9 cellular contexts compared by ENCODE assay signal in genomic region chr15:88656760-88657221, GRCh38. TPM values are rescaled to one million over a fixed set of nuclear protein-coding genes. Genes with fewer than 3 reads are reported as not detected.
DNase-seq lines count a peak whose midpoint lies in the region; ATAC-seq and TF ChIP-seq lines count a peak whose summit lies in the region.
"Had no signal": no experiment of that assay in that cellular context is flagged by ENCODE, and none has a peak within 500 bp of the region (broad histone marks: within the 10 kb centered on the region; RNA-seq: fewer than 3 reads in every experiment).

No MANE protein-coding gene starts in this region.

- TF ChIP-seq RAD21 in SK-N-SH (IDR thresholded peaks at IDR 0.05; ENCODE audit: low read length), result no peak

- POLR2A ChIA-PET in SK-N-SH (lab: Yijun Ruan, JAX), result no interaction called here

- TF ChIP-seq CTCF in SK-N-SH (IDR thresholded peaks at IDR 0.05), result no peak

- TF ChIP-seq EP300 in SK-N-SH (IDR thresholded peaks at IDR 0.05; ENCODE audit: borderline replicate concordance in 1 of 2, low read depth in 1 of 2, low read length in 1 of 2), result no peak

- no peak overlapping the region for H2AFZ ChIP-seq in SK-N-SH (ENCODE audit: low read depth)

- 64% methylated on average over 8 of the region's 10 CpGs for WGBS in SK-N-SH (ENCODE audit: low lambda C conversion rate)

- H3K9me2 ChIP-seq in SK-N-SH, result no peaks in the 10 kb centered on the region

- CTCF ChIA-PET in SK-N-SH (lab: Yijun Ruan, JAX), result interaction anchor here (0.6 to 4.9 kb wide), 38 partner anchors 9 to 521 kb away, joined by 3 to 50 read pairs (median 5); partner anchors contain the start of genes MRPL46 and MRPS11

- no peaks in the 10 kb centered on the region for H3K9me3 ChIP-seq in SK-N-SH

- no peak overlapping the region for H3K4me3 ChIP-seq in SK-N-SH (ENCODE audit: low read depth in 2 of 2, low read length in 1 of 2)
- H3K4me3 ChIP-seq: cardiac muscle cell had no signal

- ATAC-seq in GM18499 (IDR thresholded peaks at IDR 0.05; ENCODE audit: insufficient read depth, unreplicated experiment), result peak; percentile 88
- peak; percentile 88 for ATAC-seq in GM19467 (IDR thresholded peaks at IDR 0.05; ENCODE audit: unreplicated experiment)
- ATAC-seq in HG03135 (IDR thresholded peaks at IDR 0.05; ENCODE audit: unreplicated experiment), result peak; percentile 88

- no peaks in the 10 kb centered on the region for H3K79me2 ChIP-seq in SK-N-SH (ENCODE audit: insufficient read depth)

- H3K27me3 ChIP-seq in SK-N-SH (ENCODE audit: insufficient read depth), result no peaks in the 10 kb centered on the region

- H3K27ac ChIP-seq in SK-N-SH (ENCODE audit: low read depth in 2 of 2, low read length in 1 of 2), result no peak overlapping the region
- H3K27ac ChIP-seq: cardiac muscle cell had no signal

- no peaks in the 10 kb centered on the region for H3K36me3 ChIP-seq in SK-N-SH (replicated peaks in 1 of 2; ENCODE audit: control insufficient read depth in 1 of 2, insufficient read depth in 2 of 2, low read length in 1 of 2)
- H3K36me3 ChIP-seq: cardiac muscle cell had no signal

- DNase-seq in germinal center (ENCODE audit: low spot score) (peak; percentile 85), iPS-NIHi11 (ENCODE audit: low spot score) (no peak), HuH-7 (ENCODE audit: low spot score) (no peak), EL (no peak), SK-N-SH (no peak)

- peaks cover 0 to 18% of the 10 kb centered on the region in 2 experiments; a peak in 1 of 4 replicates for H3K4me1 ChIP-seq in SK-N-SH (ENCODE audit: control insufficient read depth in 1 of 2, insufficient read depth in 2 of 2, low read depth in 1 of 2, low read length in 1 of 2)

- H3K4me2 ChIP-seq in SK-N-SH, result no peak overlapping the region

- H3F3A ChIP-seq in SK-N-SH (replicated peaks; ENCODE audit: insufficient read depth), result peaks cover 7% of the 10 kb centered on the region

- H3K9ac ChIP-seq in SK-N-SH, result no peak overlapping the region

- no peaks in the 10 kb centered on the region for H4K20me1 ChIP-seq in SK-N-SH (ENCODE audit: insufficient read depth)

TF ChIP-seq in SK-N-SH, 30 proteins besides CTCF, POLR2A, EP300 and RAD21:
- TF ChIP-seq TAF1 (IDR thresholded peaks at IDR 0.05; ENCODE audit: borderline replicate concordance, low read depth, low read length) (no peak), MEF2A (IDR thresholded peaks at IDR 0.05; ENCODE audit: borderline replicate concordance, low read depth) (no peak), MXI1 (IDR thresholded peaks at IDR 0.05; ENCODE audit: low read depth, low read length) (no peak), REST (IDR thresholded peaks at IDR 0.05; ENCODE audit: low read depth, low read length) (no peak), MAX (IDR thresholded peaks at IDR 0.05; ENCODE audit: low read depth) (no peak), EZH2phosphoT487 (IDR thresholded peaks at IDR 0.05; ENCODE audit: borderline replicate concordance, low read depth) (no peak), FOSL2 (IDR thresholded peaks at IDR 0.05; ENCODE audit: borderline replicate concordance, low read depth) (no peak), GATA2 (CRISPR knock-in tag; IDR thresholded peaks at IDR 0.05) (no peak), GABPA (IDR thresholded peaks at IDR 0.05; ENCODE audit: low read depth) (no peak), RXRA (IDR thresholded peaks at IDR 0.05; ENCODE audit: borderline replicate concordance, low read depth) (no peak), ELF1 (IDR thresholded peaks at IDR 0.05) (no peak), RCOR1 (IDR thresholded peaks at IDR 0.05; ENCODE audit: low read length) (no peak), IRF3 (IDR thresholded peaks at IDR 0.05; ENCODE audit: low read depth, low read length) (no peak), RFX5 (IDR thresholded peaks at IDR 0.05; ENCODE audit: low read length) (no peak), FOXM1 (IDR thresholded peaks at IDR 0.05; ENCODE audit: low read depth) (no peak), JUND (IDR thresholded peaks at IDR 0.05) (no peak), USF2 (IDR thresholded peaks at IDR 0.05; ENCODE audit: borderline replicate concordance, low read depth, low read length) (no peak), SIN3A (IDR thresholded peaks at IDR 0.05; ENCODE audit: borderline replicate concordance, low read depth, low read length) (no peak), PBX3 (IDR thresholded peaks at IDR 0.05) (no peak), YY1 (IDR thresholded peaks at IDR 0.05; ENCODE audit: low read depth) (no peak)

RNA-seq across cellular contexts. Expression of gene ISG20, which starts 18.0 kb away (rescaled TPM):
- polyA plus RNA-seq in SK-N-SH (2012; rRNA removed), result 2.0 TPM in 2 replicates
- 1.0 and 1.7 TPM in 2 replicates for polyA plus RNA-seq in SK-N-SH (2012; cell fraction: cytosol; rRNA removed)
- polyA plus RNA-seq in SK-N-SH (2012; cell fraction: nucleus; rRNA removed), result 5.9 and 8.0 TPM in 2 replicates
- polyA plus RNA-seq: cardiac muscle cell had no signal

RNA-seq across cellular contexts. Expression of gene AEN, which starts 35.7 kb away (rescaled TPM):
- polyA plus RNA-seq in SK-N-SH (2012; rRNA removed), result 46.4 and 65.2 TPM in 2 replicates
- polyA plus RNA-seq in SK-N-SH (2012; cell fraction: cytosol; rRNA removed), result 20.2 and 29.7 TPM in 2 replicates
- 119 and 136 TPM in 2 replicates for polyA plus RNA-seq in SK-N-SH (2012; cell fraction: nucleus; rRNA removed)
